25 cellular contexts compared by ENCODE assay signal in the genomic region with DNA sequence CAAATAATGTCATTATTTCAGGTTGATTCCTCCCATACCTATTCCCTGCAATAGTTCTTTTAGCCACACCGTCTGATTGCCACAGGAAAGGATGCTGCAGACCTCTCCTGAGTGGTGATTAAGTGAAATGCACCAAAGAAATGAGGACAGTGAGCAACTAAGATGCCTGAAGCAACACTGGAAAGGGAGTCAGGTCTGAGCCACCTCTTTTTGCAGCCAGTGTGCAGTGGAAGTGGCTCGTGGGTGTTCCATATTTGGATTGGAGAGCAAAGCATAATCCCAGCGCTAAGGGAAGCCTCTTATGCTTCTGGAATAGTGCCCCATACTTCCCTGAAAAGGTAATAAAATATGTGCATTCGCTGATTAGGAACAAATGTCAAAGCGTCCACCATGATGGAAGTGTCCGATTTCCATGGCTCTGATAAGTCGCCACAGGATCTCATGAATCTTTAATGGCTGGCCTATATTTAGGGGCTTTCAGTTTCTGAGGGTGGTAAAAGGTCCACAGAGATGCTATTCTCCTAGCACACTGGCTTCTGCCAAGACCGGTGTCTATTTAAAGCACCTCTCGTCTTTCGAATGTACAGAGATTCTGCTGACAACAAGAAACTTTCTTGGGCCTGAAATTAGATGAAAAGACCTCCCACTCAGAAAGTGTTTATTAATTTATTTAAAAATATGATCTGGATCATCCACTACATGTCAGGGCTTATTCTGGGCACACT.
DNase-seq lines count a peak whose midpoint lies in the region; ATAC-seq, FAIRE-seq and TF ChIP-seq lines count a peak whose summit lies in the region.
"Had no signal": no experiment of that assay in that cellular context is flagged by ENCODE, and none has a peak within 500 bp of the region (broad histone marks: within the 10 kb centered on the region; RNA-seq: fewer than 3 reads in every experiment).

No MANE protein-coding gene starts in this region.

- peak; percentile 88 for DNase-seq in NCI-H1092 treated with DMSO at 0.1 percent for 48 hours (lab: John Stamatoyannopoulos, UW)
- no peak for DNase-seq in bronchial epithelial cell (ENCODE audit: low read depth)
- peak; percentile 23 for DNase-seq in osteocyte (ENCODE audit: extremely low spot score, unreplicated experiment)
- DNase-seq in type B pancreatic cell (ENCODE audit: extremely low spot score, unreplicated experiment): peak; percentile 10
- DNase-seq in activated naive CD8-positive, alpha-beta T cell treated with anti-CD3 and anti-CD28 coated beads for 36 hours: no peak
- no peak for DNase-seq in mucosa of gallbladder (ENCODE audit: low spot score)
- DNase-seq: AML-193; CD4-positive, alpha-beta T cell; DMS53; GM23248; H7; NCI-H1694; NCI-H2029 treated with DMSO at 0.1 percent for 48 hours; NCI-H2171 treated with DMSO at 0.1 percent for 48 hours; NCI-H345; NCI-H510A treated with DMSO at 0.1 percent for 48 hours; NK-92 treated with Interleukin-12 subunit alpha and Interleukin-12 subunit beta, amount 100 ng/mL, for 24 hours; PC-3; SK-N-SH had no signal

- no peaks in the 10 kb centered on the region for H3K27me3 ChIP-seq in bronchial epithelial cell (ENCODE audit: control insufficient read depth, insufficient read depth, low read length)

- H3K27me3 Mint-ChIP-seq in osteocyte (ENCODE audit: unreplicated experiment) (no peaks in the 10 kb centered on the region), type B pancreatic cell (no peaks in the 10 kb centered on the region)
- H3K27me3 Mint-ChIP-seq in activated naive CD8-positive, alpha-beta T cell treated with anti-CD3 and anti-CD28 coated beads for 36 hours: peaks cover 3% of the 10 kb centered on the region
- H3K27me3 Mint-ChIP-seq: CD4-positive, alpha-beta T cell had no signal

- H3K4me3 ChIP-seq in bronchial epithelial cell (ENCODE audit: low read depth, low read length): no peak overlapping the region
- H3K4me3 ChIP-seq: BLaER1 treated with 17β-estradiol and CSF1 and Interleukin-3, amounts not matched to agents 10 nM and 100 nM; GM23248; K562 had no signal

- ATAC-seq in HG03045 (IDR thresholded peaks at IDR 0.05; ENCODE audit: unreplicated experiment): no peak
- ATAC-seq: HepG2, K562, PC-3 had no signal

- no peaks in the 10 kb centered on the region for H3K9me3 Mint-ChIP-seq in osteocyte (ENCODE audit: unreplicated experiment)
- H3K9me3 Mint-ChIP-seq in type B pancreatic cell: no peaks in the 10 kb centered on the region
- no peaks in the 10 kb centered on the region for H3K9me3 Mint-ChIP-seq in activated naive CD8-positive, alpha-beta T cell treated with anti-CD3 and anti-CD28 coated beads for 36 hours
- H3K9me3 Mint-ChIP-seq: CD4-positive, alpha-beta T cell had no signal

- FAIRE-seq in bronchial epithelial cell (lab: Jason Lieb, UNC): peak; percentile 18
- FAIRE-seq: A204.1, GM18507, HepG2, K562 had no signal

- no peaks in the 10 kb centered on the region for H3K36me3 ChIP-seq in bronchial epithelial cell (ENCODE audit: control insufficient read depth, insufficient read depth, low read length)
- H3K36me3 ChIP-seq: BLaER1 treated with 17β-estradiol and CSF1 and Interleukin-3, amounts not matched to agents 10 nM and 100 nM had no signal

- TF ChIP-seq CTCF in bronchial epithelial cell (IDR thresholded peaks at IDR 0.05; ENCODE audit: insufficient read depth, low read length, severe bottlenecking) (no peak), osteocyte (IDR thresholded peaks at IDR 0.05) (no peak), type B pancreatic cell (conservative IDR thresholded peaks at IDR 0.05) (no peak)

- H3K27ac Mint-ChIP-seq in osteocyte (ENCODE audit: unreplicated experiment) (no peak overlapping the region), type B pancreatic cell (no peak overlapping the region)
- no peak overlapping the region for H3K27ac Mint-ChIP-seq in activated naive CD8-positive, alpha-beta T cell treated with anti-CD3 and anti-CD28 coated beads for 36 hours
- H3K27ac Mint-ChIP-seq: CD4-positive, alpha-beta T cell had no signal

- H3K4me3 Mint-ChIP-seq in osteocyte (ENCODE audit: unreplicated experiment) (no peak overlapping the region), type B pancreatic cell (no peak overlapping the region)
- H3K4me3 Mint-ChIP-seq in activated naive CD8-positive, alpha-beta T cell treated with anti-CD3 and anti-CD28 coated beads for 36 hours: no peak overlapping the region
- H3K4me3 Mint-ChIP-seq: CD4-positive, alpha-beta T cell had no signal

- H3K4me1 Mint-ChIP-seq in osteocyte (ENCODE audit: unreplicated experiment) (no peaks in the 10 kb centered on the region), type B pancreatic cell (ENCODE audit: unreplicated experiment) (peaks cover 22% of the 10 kb centered on the region)
- H3K4me1 Mint-ChIP-seq in activated naive CD8-positive, alpha-beta T cell treated with anti-CD3 and anti-CD28 coated beads for 36 hours: no peaks in the 10 kb centered on the region

- H3K36me3 Mint-ChIP-seq in osteocyte (ENCODE audit: unreplicated experiment) (no peaks in the 10 kb centered on the region), type B pancreatic cell (peaks cover 5% of the 10 kb centered on the region)
- no peaks in the 10 kb centered on the region for H3K36me3 Mint-ChIP-seq in activated naive CD8-positive, alpha-beta T cell treated with anti-CD3 and anti-CD28 coated beads for 36 hours

Comparison
In these comparisons a context has a peak if more than half of its experiments do, and no peak if none do; other contexts are left out.
1. DNase-seq: peak in NCI-H1092 treated with DMSO at 0.1 percent for 48 hours (single experiment), osteocyte (single experiment) and type B pancreatic cell (single experiment); none in bronchial epithelial cell (single experiment), activated naive CD8-positive, alpha-beta T cell treated with anti-CD3 and anti-CD28 coated beads for 36 hours (single experiment) and mucosa of gallbladder (single experiment).